In genomic region chr19:4139614-4140236, GRCh38 we compare ENCODE assay signal across 8 cellular contexts. TPM values are rescaled to one million over a fixed set of nuclear protein-coding genes. Genes with fewer than 3 reads are reported as not detected.
DNase-seq lines count a peak whose midpoint lies in the region; ATAC-seq, FAIRE-seq and TF ChIP-seq lines count a peak whose summit lies in the region.

No MANE protein-coding gene starts in this region.

- DNase-seq in DMS 273 treated with DMSO at 0.1 percent for 48 hours (lab: John Stamatoyannopoulos, UW) = peak; percentile 29
- DNase-seq in KBM-7 = peak; percentile 80
- DNase-seq in activated gamma-delta T cell treated with anti-CD3 and anti-CD28 coated beads, Interleukin-2, amount 50 U/mL, for 16 hours (ENCODE audit: low read depth) = peak; percentile 82
- peak; percentile 88 for DNase-seq in Right ventricle myocardium superior
- DNase-seq in prostate gland (ENCODE audit: low spot score) = peak; percentile 53
- peak; percentile 62 for DNase-seq in urothelium cell line (ENCODE audit: low spot score)

- FAIRE-seq in urothelium cell line (lab: Jason Lieb, UNC) = no peak

- no peak overlapping the region for H3K27ac ChIP-seq in prostate gland

- H3K4me1 ChIP-seq in prostate gland (replicated peaks) = no peaks in the 10 kb centered on the region

- peak; percentile 89 for ATAC-seq in SK-N-SH treated with all-trans-retinoic acid at 6 μM for 48 hours
- ATAC-seq in Right ventricle myocardium superior (ENCODE audit: poor library complexity) = peak; percentile 94
- no peak for ATAC-seq in HG02571 (IDR thresholded peaks at IDR 0.05; ENCODE audit: unreplicated experiment)

- no peaks in the 10 kb centered on the region for H3K9me3 ChIP-seq in prostate gland

- in situ Hi-C loops in KBM-7 (cut with MboI; ENCODE audit: low pct_unique_long_range_greater_than_20kb, low sequenced_read_pairs) = no loop called here

- intact Hi-C loops in Right ventricle myocardium superior (cut with DNase I) = no loop called here
- intact Hi-C loops in prostate gland (cut with DNase I) = loop anchor here (10.0 kb wide), 1 partner anchor 65 kb away; no protein-coding TSS in a partner anchor

- 34% methylated on average over 14 of the region's 14 CpGs for WGBS in prostate gland

- no peak for TF ChIP-seq POLR2A in prostate gland (IDR thresholded peaks at IDR 0.05)

- H3K4me3 ChIP-seq in prostate gland = no peak overlapping the region

- H3K27me3 ChIP-seq in prostate gland (replicated peaks; ENCODE audit: insufficient read depth) = no peaks in the 10 kb centered on the region

- no peaks in the 10 kb centered on the region for H3K36me3 ChIP-seq in prostate gland

- peak; percentile 54 to 74 (median 66) for TF ChIP-seq CTCF in prostate gland (IDR thresholded peaks at IDR 0.05)

TF ChIP-seq in SK-N-SH treated with all-trans-retinoic acid at 6 μM for 48 hours, 23 proteins besides CTCF, POLR2A, EP300 and RAD21:
- no peak for TF ChIP-seq TSHZ2 (CRISPR knock-in tag; IDR thresholded peaks at IDR 0.05)
- no peak for TF ChIP-seq CSRNP3 (CRISPR knock-in tag; IDR thresholded peaks at IDR 0.05)
- TF ChIP-seq BACH2 (CRISPR knock-in tag; IDR thresholded peaks at IDR 0.05; ENCODE audit: borderline replicate concordance) = no peak
- no peak for TF ChIP-seq ISL1 (CRISPR knock-in tag; IDR thresholded peaks at IDR 0.05)
- no peak for TF ChIP-seq ZFP30 (CRISPR knock-in tag; IDR thresholded peaks at IDR 0.05)
- no peak for TF ChIP-seq PPARA (CRISPR knock-in tag; IDR thresholded peaks at IDR 0.05; ENCODE audit: borderline replicate concordance)
- no peak for TF ChIP-seq TCF4 (CRISPR knock-in tag; IDR thresholded peaks at IDR 0.05; ENCODE audit: borderline replicate concordance)
- no peak for TF ChIP-seq ZFP3 (CRISPR knock-in tag; IDR thresholded peaks at IDR 0.05)
- no peak for TF ChIP-seq RARB (CRISPR knock-in tag; IDR thresholded peaks at IDR 0.05)
- no peak for TF ChIP-seq PATZ1 (CRISPR knock-in tag; IDR thresholded peaks at IDR 0.05; ENCODE audit: borderline replicate concordance)
- no peak for TF ChIP-seq ZNF8 (CRISPR knock-in tag; IDR thresholded peaks at IDR 0.05)
- TF ChIP-seq OSR1 (CRISPR knock-in tag; IDR thresholded peaks at IDR 0.05) = no peak
- no peak for TF ChIP-seq GLIS3 (CRISPR knock-in tag; IDR thresholded peaks at IDR 0.05)
- no peak for TF ChIP-seq CSDC2 (CRISPR knock-in tag; IDR thresholded peaks at IDR 0.05)
- no peak for TF ChIP-seq ZC3H10 (CRISPR knock-in tag; IDR thresholded peaks at IDR 0.05)
- TF ChIP-seq ESRRG (CRISPR knock-in tag; IDR thresholded peaks at IDR 0.05) = no peak
- TF ChIP-seq ARNTL (CRISPR knock-in tag; IDR thresholded peaks at IDR 0.05; ENCODE audit: borderline replicate concordance, low read depth) = no peak
- no peak for TF ChIP-seq SNAI2 (CRISPR knock-in tag; IDR thresholded peaks at IDR 0.05)

RNA-seq across cellular contexts. Expression of gene CREB3L3, which starts 13.7 kb away (rescaled TPM):
- not detected for total RNA-seq in Right ventricle myocardium superior
- not detected for total RNA-seq in prostate gland

RNA-seq across cellular contexts. Expression of gene MAP2K2, which starts 15.8 kb away (rescaled TPM):
- total RNA-seq in Right ventricle myocardium superior = 136 TPM
- total RNA-seq in prostate gland = 100 to 1,000 TPM; 104 to 145 TPM

RNA-seq across cellular contexts. Expression of gene SIRT6, which starts 42.6 kb away (rescaled TPM):
- 9.4 TPM for total RNA-seq in Right ventricle myocardium superior
- total RNA-seq in prostate gland = 10 to 100 TPM; 23.5 to 37.3 TPM

RNA-seq across cellular contexts. Expression of gene ANKRD24, which starts 42.8 kb away (rescaled TPM):
- total RNA-seq in Right ventricle myocardium superior (0.08 TPM), prostate gland (10 to 100 TPM in 1 of 2 donors, 1 to 10 TPM in 1; 3.6 to 12.0 TPM)

Comparison
In these comparisons a context has a peak if more than half of its experiments do, and no peak if none do; other contexts are left out.
1. DNase-seq: peak in every context shown above with its lines; median percentile 88 in Right ventricle myocardium superior; 82 in activated gamma-delta T cell treated with anti-CD3 and anti-CD28 coated beads, Interleukin-2, amount 50 U/mL, for 16 hours; 80 in KBM-7; 62 in urothelium cell line; 53 in prostate gland; 29 in DMS 273 treated with DMSO at 0.1 percent for 48 hours.